ENCODE assay signal across 8 cellular contexts in genomic region chr15:31650054-31650701, GRCh38.
DNase-seq lines count a peak whose midpoint lies in the region; ATAC-seq and FAIRE-seq lines count a peak whose summit lies in the region.
"Not testable (repeated sequence)": the region's sequence is repeated elsewhere in the genome, so short reads cannot be mapped to it uniquely, and the experiment has no call there.

No MANE protein-coding gene starts in this region.

- H3K36me3 Mint-ChIP-seq in CD8-positive, alpha-beta memory T cell; activated CD4-positive, alpha-beta T cell treated with anti-CD3 and anti-CD28 coated beads, Interleukin-2, amount 10 ng/mL, durations not matched to agents 24 days and 14 days (ENCODE audit: low read depth); memory B cell: not testable (repeated sequence)

- H3K9me3 ChIP-seq in CD8-positive, alpha-beta memory T cell (ENCODE audit: low read length), result not testable (repeated sequence)

- CTCF ChIA-PET in CD8-positive, alpha-beta memory T cell (lab: Charles Lee), result not testable (repeated sequence)

- H3K4me3 Mint-ChIP-seq in CD8-positive, alpha-beta memory T cell; activated CD4-positive, alpha-beta T cell treated with anti-CD3 and anti-CD28 coated beads, Interleukin-2, amount 10 ng/mL, durations not matched to agents 24 days and 14 days; memory B cell; stimulated activated naive CD8-positive, alpha-beta T cell treated with anti-CD3 and anti-CD28 coated beads, Interleukin-15, amount 100 ng/mL, for 72 hours: not testable (repeated sequence)

- DNase-seq in CD8-positive, alpha-beta memory T cell, result peak; percentile 25 to 55 (median 38)
- not testable (repeated sequence) for DNase-seq in HTR-8/SVneo (ENCODE audit: insufficient read length, low spot score)
- DNase-seq in activated CD4-positive, alpha-beta T cell treated with anti-CD3 and anti-CD28 coated beads, Interleukin-2, amount 10 ng/mL, durations not matched to agents 24 days and 14 days, result peak; percentile 85
- DNase-seq in activated naive CD4-positive, alpha-beta T cell treated with Interleukin-2 at 50 U/mL for 16 hours, result peak; percentile 42
- DNase-seq in memory B cell (ENCODE audit: low spot score in 2 of 2), result peak; percentile 7 to 26
- peak in 3 of 4 experiments; percentile 36 to 45 (median 40) for DNase-seq in stimulated activated CD4-positive, alpha-beta T cell treated with anti-CD3 and anti-CD28 coated beads, Interleukin-1b, Interleukin-23, amount 100 ng/mL, for 24 hours (ENCODE audit: low read depth in 4 of 4, low spot score in 1 of 4)
- peak; percentile 33 to 55 for DNase-seq in stimulated activated naive CD8-positive, alpha-beta T cell treated with anti-CD3 and anti-CD28 coated beads, Interleukin-15, amount 100 ng/mL, for 72 hours

- not testable (repeated sequence) for H3K27ac ChIP-seq in CD8-positive, alpha-beta memory T cell (ENCODE audit: low read depth, low read length)

- H3K27me3 ChIP-seq in CD8-positive, alpha-beta memory T cell (ENCODE audit: insufficient read depth, low read length, poor library complexity, severe bottlenecking), result not testable (repeated sequence)

- not testable (repeated sequence) for H3K36me3 ChIP-seq in CD8-positive, alpha-beta memory T cell (ENCODE audit: insufficient read depth, low read length)

- ATAC-seq in esophagus mucosa (peak; percentile 71), memory B cell (ENCODE audit: low read depth) (peak; percentile 41)
- peak; percentile 68 for ATAC-seq in stimulated activated naive CD8-positive, alpha-beta T cell treated with anti-CD3 and anti-CD28 coated beads, Interleukin-15, amount 100 ng/mL, for 72 hours

- not testable (repeated sequence) for H3K4me3 ChIP-seq in CD8-positive, alpha-beta memory T cell (ENCODE audit: low read length)

- H3K4me1 Mint-ChIP-seq in CD8-positive, alpha-beta memory T cell; activated CD4-positive, alpha-beta T cell treated with anti-CD3 and anti-CD28 coated beads, Interleukin-2, amount 10 ng/mL, durations not matched to agents 24 days and 14 days; memory B cell; stimulated activated naive CD8-positive, alpha-beta T cell treated with anti-CD3 and anti-CD28 coated beads, Interleukin-15, amount 100 ng/mL, for 72 hours: not testable (repeated sequence)

- not testable (repeated sequence) for H3K27ac Mint-ChIP-seq in CD8-positive, alpha-beta memory T cell; activated CD4-positive, alpha-beta T cell treated with anti-CD3 and anti-CD28 coated beads, Interleukin-2, amount 10 ng/mL, durations not matched to agents 24 days and 14 days; memory B cell; stimulated activated naive CD8-positive, alpha-beta T cell treated with anti-CD3 and anti-CD28 coated beads, Interleukin-15, amount 100 ng/mL, for 72 hours

- POLR2A ChIA-PET in CD8-positive, alpha-beta memory T cell (lab: Charles Lee), result not testable (repeated sequence)

- intact Hi-C loops in activated CD4-positive, alpha-beta T cell treated with anti-CD3 and anti-CD28 coated beads, Interleukin-2, amount 10 ng/mL, durations not matched to agents 24 days and 14 days (cut with micrococcal nuclease), result loop anchor here (5.0 kb wide), 1 partner anchor 217 kb away; no protein-coding TSS in a partner anchor

- peaks cover 20 to 35% of the 10 kb centered on the region in 2 donors for H3K27me3 Mint-ChIP-seq in CD8-positive, alpha-beta memory T cell
- H3K27me3 Mint-ChIP-seq in activated CD4-positive, alpha-beta T cell treated with anti-CD3 and anti-CD28 coated beads, Interleukin-2, amount 10 ng/mL, durations not matched to agents 24 days and 14 days, result peaks cover 18% of the 10 kb centered on the region
- H3K27me3 Mint-ChIP-seq in memory B cell, result peaks cover 15% of the 10 kb centered on the region
- peaks cover 35% of the 10 kb centered on the region for H3K27me3 Mint-ChIP-seq in stimulated activated naive CD8-positive, alpha-beta T cell treated with anti-CD3 and anti-CD28 coated beads, Interleukin-15, amount 100 ng/mL, for 72 hours

- H3K9me3 Mint-ChIP-seq in CD8-positive, alpha-beta memory T cell; activated CD4-positive, alpha-beta T cell treated with anti-CD3 and anti-CD28 coated beads, Interleukin-2, amount 10 ng/mL, durations not matched to agents 24 days and 14 days; memory B cell; stimulated activated naive CD8-positive, alpha-beta T cell treated with anti-CD3 and anti-CD28 coated beads, Interleukin-15, amount 100 ng/mL, for 72 hours: not testable (repeated sequence)

- peak; percentile 60 for FAIRE-seq in HTR-8/SVneo (lab: Jason Lieb, UNC)

- H3K4me1 ChIP-seq in CD8-positive, alpha-beta memory T cell (ENCODE audit: insufficient read depth, low read length), result not testable (repeated sequence)
